ENCODE assay signal across 1 cellular context in genomic region chrX:40485973-40486372, GRCh38.
TF ChIP-seq lines count a peak whose summit lies in the region.

No MANE protein-coding gene starts in this region.

TF ChIP-seq in WTC11, 78 proteins besides CTCF, POLR2A, EP300 and RAD21 (continued from another document):
- TF ChIP-seq, protein P1, sequence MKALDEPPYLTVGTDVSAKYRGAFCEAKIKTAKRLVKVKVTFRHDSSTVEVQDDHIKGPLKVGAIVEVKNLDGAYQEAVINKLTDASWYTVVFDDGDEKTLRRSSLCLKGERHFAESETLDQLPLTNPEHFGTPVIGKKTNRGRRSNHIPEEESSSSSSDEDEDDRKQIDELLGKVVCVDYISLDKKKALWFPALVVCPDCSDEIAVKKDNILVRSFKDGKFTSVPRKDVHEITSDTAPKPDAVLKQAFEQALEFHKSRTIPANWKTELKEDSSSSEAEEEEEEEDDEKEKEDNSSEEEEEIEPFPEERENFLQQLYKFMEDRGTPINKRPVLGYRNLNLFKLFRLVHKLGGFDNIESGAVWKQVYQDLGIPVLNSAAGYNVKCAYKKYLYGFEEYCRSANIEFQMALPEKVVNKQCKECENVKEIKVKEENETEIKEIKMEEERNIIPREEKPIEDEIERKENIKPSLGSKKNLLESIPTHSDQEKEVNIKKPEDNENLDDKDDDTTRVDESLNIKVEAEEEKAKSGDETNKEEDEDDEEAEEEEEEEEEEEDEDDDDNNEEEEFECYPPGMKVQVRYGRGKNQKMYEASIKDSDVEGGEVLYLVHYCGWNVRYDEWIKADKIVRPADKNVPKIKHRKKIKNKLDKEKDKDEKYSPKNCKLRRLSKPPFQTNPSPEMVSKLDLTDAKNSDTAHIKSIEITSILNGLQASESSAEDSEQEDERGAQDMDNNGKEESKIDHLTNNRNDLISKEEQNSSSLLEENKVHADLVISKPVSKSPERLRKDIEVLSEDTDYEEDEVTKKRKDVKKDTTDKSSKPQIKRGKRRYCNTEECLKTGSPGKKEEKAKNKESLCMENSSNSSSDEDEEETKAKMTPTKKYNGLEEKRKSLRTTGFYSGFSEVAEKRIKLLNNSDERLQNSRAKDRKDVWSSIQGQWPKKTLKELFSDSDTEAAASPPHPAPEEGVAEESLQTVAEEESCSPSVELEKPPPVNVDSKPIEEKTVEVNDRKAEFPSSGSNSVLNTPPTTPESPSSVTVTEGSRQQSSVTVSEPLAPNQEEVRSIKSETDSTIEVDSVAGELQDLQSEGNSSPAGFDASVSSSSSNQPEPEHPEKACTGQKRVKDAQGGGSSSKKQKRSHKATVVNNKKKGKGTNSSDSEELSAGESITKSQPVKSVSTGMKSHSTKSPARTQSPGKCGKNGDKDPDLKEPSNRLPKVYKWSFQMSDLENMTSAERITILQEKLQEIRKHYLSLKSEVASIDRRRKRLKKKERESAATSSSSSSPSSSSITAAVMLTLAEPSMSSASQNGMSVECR (CRISPR knock-in tag; IDR thresholded peaks at IDR 0.05; ENCODE audit: borderline replicate concordance), result no peak
- no peak for TF ChIP-seq IRF2 (CRISPR knock-in tag; IDR thresholded peaks at IDR 0.05; ENCODE audit: borderline replicate concordance, low read depth)
- no peak for TF ChIP-seq TEAD1 (CRISPR knock-in tag; IDR thresholded peaks at IDR 0.05)
- TF ChIP-seq, protein P2, sequence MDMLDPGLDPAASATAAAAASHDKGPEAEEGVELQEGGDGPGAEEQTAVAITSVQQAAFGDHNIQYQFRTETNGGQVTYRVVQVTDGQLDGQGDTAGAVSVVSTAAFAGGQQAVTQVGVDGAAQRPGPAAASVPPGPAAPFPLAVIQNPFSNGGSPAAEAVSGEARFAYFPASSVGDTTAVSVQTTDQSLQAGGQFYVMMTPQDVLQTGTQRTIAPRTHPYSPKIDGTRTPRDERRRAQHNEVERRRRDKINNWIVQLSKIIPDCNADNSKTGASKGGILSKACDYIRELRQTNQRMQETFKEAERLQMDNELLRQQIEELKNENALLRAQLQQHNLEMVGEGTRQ (CRISPR knock-in tag; IDR thresholded peaks at IDR 0.05), result no peak
- no peak for TF ChIP-seq TCF7 (CRISPR knock-in tag; IDR thresholded peaks at IDR 0.05; ENCODE audit: low read depth)
- no peak for TF ChIP-seq SOX15 (CRISPR knock-in tag; IDR thresholded peaks at IDR 0.05)
- no peak for TF ChIP-seq E2F4 (CRISPR knock-in tag; IDR thresholded peaks at IDR 0.05; ENCODE audit: borderline replicate concordance, low read depth)
- no peak for TF ChIP-seq NFATC4 (CRISPR knock-in tag; IDR thresholded peaks at IDR 0.05)
- TF ChIP-seq ATF2 (CRISPR knock-in tag; IDR thresholded peaks at IDR 0.05; ENCODE audit: borderline replicate concordance, low read depth), result no peak
- no peak for TF ChIP-seq NR3C1 (CRISPR knock-in tag; conservative IDR thresholded peaks at IDR 0.05; ENCODE audit: low read depth)
- TF ChIP-seq, protein P3, sequence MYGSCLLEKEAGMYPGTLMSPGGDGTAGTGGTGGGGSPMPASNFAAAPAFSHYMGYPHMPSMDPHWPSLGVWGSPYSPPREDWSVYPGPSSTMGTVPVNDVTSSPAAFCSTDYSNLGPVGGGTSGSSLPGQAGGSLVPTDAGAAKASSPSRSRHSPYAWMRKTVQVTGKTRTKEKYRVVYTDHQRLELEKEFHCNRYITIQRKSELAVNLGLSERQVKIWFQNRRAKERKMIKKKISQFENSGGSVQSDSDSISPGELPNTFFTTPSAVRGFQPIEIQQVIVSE (CRISPR knock-in tag; IDR thresholded peaks at IDR 0.05; ENCODE audit: borderline replicate concordance), result no peak
- TF ChIP-seq, protein P4, sequence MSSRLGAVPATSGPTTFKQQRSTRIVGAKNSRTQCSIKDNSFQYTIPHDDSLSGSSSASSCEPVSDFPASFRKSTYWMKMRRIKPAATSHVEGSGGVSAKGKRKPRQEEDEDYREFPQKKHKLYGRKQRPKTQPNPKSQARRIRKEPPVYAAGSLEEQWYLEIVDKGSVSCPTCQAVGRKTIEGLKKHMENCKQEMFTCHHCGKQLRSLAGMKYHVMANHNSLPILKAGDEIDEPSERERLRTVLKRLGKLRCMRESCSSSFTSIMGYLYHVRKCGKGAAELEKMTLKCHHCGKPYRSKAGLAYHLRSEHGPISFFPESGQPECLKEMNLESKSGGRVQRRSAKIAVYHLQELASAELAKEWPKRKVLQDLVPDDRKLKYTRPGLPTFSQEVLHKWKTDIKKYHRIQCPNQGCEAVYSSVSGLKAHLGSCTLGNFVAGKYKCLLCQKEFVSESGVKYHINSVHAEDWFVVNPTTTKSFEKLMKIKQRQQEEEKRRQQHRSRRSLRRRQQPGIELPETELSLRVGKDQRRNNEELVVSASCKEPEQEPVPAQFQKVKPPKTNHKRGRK (CRISPR knock-in tag; IDR thresholded peaks at IDR 0.05; ENCODE audit: borderline replicate concordance), result no peak
- no peak for TF ChIP-seq ZNF396 (CRISPR knock-in tag; IDR thresholded peaks at IDR 0.05; ENCODE audit: borderline replicate concordance)
- TF ChIP-seq ZNF219 (CRISPR knock-in tag; IDR thresholded peaks at IDR 0.05; ENCODE audit: borderline replicate concordance), result no peak
TF ChIP-seq in WTC11: peak in this region for 0.
